ENCODE assay signal across 1 cellular context in the genomic region with DNA sequence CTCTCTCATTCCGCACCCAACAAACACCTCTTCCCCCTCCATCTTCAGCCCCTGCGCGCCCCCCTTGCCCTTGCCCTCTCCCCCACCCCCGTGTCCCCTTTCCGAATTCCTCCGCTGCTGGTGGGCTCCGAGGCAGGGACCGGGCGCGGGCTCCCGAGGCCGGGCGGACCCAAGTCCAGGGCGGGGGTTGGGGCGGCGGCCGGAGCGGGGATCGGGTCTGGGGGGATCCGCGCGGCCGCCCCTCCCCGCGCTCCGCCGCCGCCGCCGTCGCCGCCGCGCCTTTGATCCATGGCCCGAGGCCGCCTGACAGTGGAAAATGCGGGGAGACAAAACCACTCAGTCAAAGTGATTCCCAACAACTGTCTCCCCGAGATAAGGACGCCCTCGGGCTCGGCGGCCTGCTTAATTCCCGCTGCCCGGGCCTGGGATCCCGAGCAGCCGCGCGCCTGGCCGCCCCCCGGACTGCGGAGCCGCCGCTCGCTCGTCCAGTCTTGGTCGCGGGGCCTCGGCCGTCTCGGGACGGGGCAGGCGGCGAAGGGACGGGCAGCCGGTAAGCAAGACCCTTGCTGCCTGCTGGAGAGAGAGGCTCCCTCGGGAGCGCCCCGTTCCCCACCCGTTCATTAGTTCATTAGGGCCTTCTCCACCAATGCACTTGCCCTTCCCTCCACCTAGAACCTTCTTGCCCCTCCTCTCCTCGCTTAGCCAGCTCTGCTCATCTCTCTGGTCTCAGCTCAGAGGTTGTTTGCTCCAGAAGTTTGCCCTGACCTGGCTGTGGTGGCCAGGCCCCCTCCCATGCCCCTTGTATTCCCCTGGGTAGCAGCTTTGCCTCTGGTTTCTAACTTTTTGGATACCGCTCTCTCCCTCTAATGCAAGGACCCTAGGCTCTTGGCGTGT.
TF ChIP-seq lines count a peak whose summit lies in the region.

No MANE protein-coding gene starts in this region.

TF ChIP-seq in endothelial cell of umbilical vein, 7 proteins besides CTCF, POLR2A, EP300 and RAD21:
- no peak for TF ChIP-seq POLR2AphosphoS5 (IDR thresholded peaks at IDR 0.05; ENCODE audit: insufficient read depth, low read depth, low read length)
- peak; percentile 58 for TF ChIP-seq EZH2 (IDR thresholded peaks at IDR 0.05; ENCODE audit: borderline replicate concordance, low read depth, low read length, severe bottlenecking)
